ENCODE assay signal across 8 cellular contexts in the genomic region with DNA sequence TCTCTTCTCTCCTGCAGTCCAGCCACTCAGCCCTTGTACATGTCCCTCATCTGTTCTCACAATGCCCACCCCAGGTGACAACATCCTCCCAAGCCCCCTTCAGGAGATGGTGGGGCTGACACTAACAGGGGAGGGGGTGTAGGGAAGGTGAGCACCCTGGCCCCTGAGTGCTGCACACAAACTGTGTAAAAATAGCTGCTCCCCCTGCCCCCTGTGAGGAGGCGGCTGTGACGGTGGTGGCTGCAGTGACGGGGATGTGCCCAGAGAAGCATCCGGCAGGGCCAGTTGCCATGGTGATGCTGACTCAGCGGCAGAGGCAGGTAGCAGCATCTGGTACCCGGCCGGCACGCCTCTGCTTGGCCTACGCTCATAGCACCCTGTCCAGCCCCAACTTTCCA. TPM values are rescaled to one million over a fixed set of nuclear protein-coding genes. Genes with fewer than 3 reads are reported as not detected.
A peak's percentile ranks its signal among the peaks of the same experiment; 100 is the strongest.
DNase-seq lines count a peak whose midpoint lies in the region; ATAC-seq, FAIRE-seq and TF ChIP-seq lines count a peak whose summit lies in the region.

No MANE protein-coding gene starts in this region.

- peak overlapping the region; percentile 63 for H3K14ac ChIP-seq in trophoblast cell (ENCODE audit: low read length)

- intact Hi-C loops in transverse colon (cut with DNase I; ENCODE audit: low total_unique reads), result no loop called here

- no peaks in the 10 kb centered on the region for H3K9me3 ChIP-seq in HEK293 (ENCODE audit: control insufficient read depth, insufficient read depth, low read depth, low read length)
- peaks cover 7% of the 10 kb centered on the region for H3K9me3 ChIP-seq in trophoblast cell (ENCODE audit: insufficient read depth, low read depth, low read length)
- no peaks in the 10 kb centered on the region for H3K9me3 ChIP-seq in transverse colon

- H3K4ac ChIP-seq in trophoblast cell (ENCODE audit: low read depth, low read length), result peak overlapping the region; percentile 57

- TF ChIP-seq POLR2A in transverse colon (IDR thresholded peaks at IDR 0.05), result no peak

- H4K8ac ChIP-seq in trophoblast cell (ENCODE audit: low read depth, low read length), result peak overlapping the region; percentile 40

- H2AFZ ChIP-seq in trophoblast cell (ENCODE audit: insufficient read depth, low read length, poor library complexity), result no peak overlapping the region

- H2BK12ac ChIP-seq in trophoblast cell (ENCODE audit: low read length), result peak overlapping the region; percentile 89

- H3K36me3 Mint-ChIP-seq in central memory CD8-positive, alpha-beta T cell (ENCODE audit: insufficient read depth), result peaks cover 12% of the 10 kb centered on the region

- H3K79me1 ChIP-seq in trophoblast cell (ENCODE audit: low read length), result peaks cover 38% of the 10 kb centered on the region

- H2BK5ac ChIP-seq in trophoblast cell (ENCODE audit: low read depth, low read length, poor library complexity), result peak overlapping the region; percentile 56

- WGBS in trophoblast cell (ENCODE audit: extremely low coverage, insufficient coverage, insufficient read length), result no CpG with 5 or more reads among the region's 9 CpGs
- 60% methylated on average over 6 of the region's 9 CpGs; no CpG with 5 or more reads in 1 of the 2 donors for WGBS in transverse colon (ENCODE audit: low coverage in 1 of 2), 2 donors

- in situ Hi-C loops in transverse colon (cut with MboI; ENCODE audit: low pct_ligation_motif_present in 1 of 4, low pct_unique_long_range_greater_than_20kb in 1 of 4, low sequenced_read_pairs in 3 of 4), result no loop called here

- H4K12ac ChIP-seq in trophoblast cell (ENCODE audit: low read depth, low read length), result peak overlapping the region; percentile 9

- peak overlapping the region; percentile 88 for H2AK5ac ChIP-seq in trophoblast cell (ENCODE audit: low read length)

- H3K36me3 ChIP-seq in HEK293 (ENCODE audit: control insufficient read depth in 2 of 2, insufficient read depth in 1 of 2, low read length in 2 of 2) (no peaks in the 10 kb centered on the region), trophoblast cell (ENCODE audit: control insufficient read depth in 1 of 2, insufficient read depth in 2 of 2, low read length in 2 of 2) (no peaks in the 10 kb centered on the region), transverse colon (no peaks in the 10 kb centered on the region)

- peak overlapping the region; percentile 93 for H3K27ac Mint-ChIP-seq in central memory CD8-positive, alpha-beta T cell (ENCODE audit: low read depth)

- ATAC-seq in central memory CD8-positive, alpha-beta T cell (replicated peaks; ENCODE audit: extremely low read depth, poor library complexity, severe bottlenecking), result peak; percentile 73
- no peak for ATAC-seq in HG02759 (IDR thresholded peaks at IDR 0.05; ENCODE audit: unreplicated experiment)

- no peak overlapping the region for H3K9ac ChIP-seq in trophoblast cell (ENCODE audit: low read length)

- H3K4me2 ChIP-seq in trophoblast cell (ENCODE audit: low read length), result no peak overlapping the region

- POLR2A ChIA-PET in HEK293 (lab: Yijun Ruan, JAX), result interaction anchor here (3.6 kb wide), 1 partner anchor 13 kb away, joined by 184 read pairs; the partner anchor contains the start of gene JUND

- peak overlapping the region; percentile 86 for H3K4me3 Mint-ChIP-seq in central memory CD8-positive, alpha-beta T cell

- H3K27ac ChIP-seq in HEK293 (ENCODE audit: extremely low read depth, low read depth, low read length) (no peak overlapping the region), trophoblast cell (ENCODE audit: low read depth, low read length) (peak overlapping the region; percentile 99), transverse colon (peak overlapping the region; percentile 95 to 99 (median 96))

- peaks cover 57% of the 10 kb centered on the region for H3K4me1 Mint-ChIP-seq in central memory CD8-positive, alpha-beta T cell

- H2BK120ac ChIP-seq in trophoblast cell (ENCODE audit: insufficient read depth, low read length, poor library complexity), result peak overlapping the region; percentile 79

- H3K23ac ChIP-seq in trophoblast cell (ENCODE audit: low read length), result no peak overlapping the region

- peak; percentile 89 for DNase-seq in activated CD4-positive, alpha-beta T cell treated with anti-CD3 and anti-CD28 coated beads for 1 hour
- DNase-seq in central memory CD8-positive, alpha-beta T cell (ENCODE audit: low spot score in 2 of 2), result peak; percentile 71 to 89
- peak; percentile 59 to 80 for DNase-seq in trophoblast cell
- peak; percentile 69 for DNase-seq in transverse colon
- DNase-seq in frontal cortex (ENCODE audit: low spot score in 2 of 2), result no peak
- no peak for DNase-seq in NCI-H187 (lab: John Stamatoyannopoulos, UW)

- peak overlapping the region; percentile 66 for H3K18ac ChIP-seq in trophoblast cell (ENCODE audit: low read length)

- H3K4me3 ChIP-seq in HEK293 (ENCODE audit: low read depth, low read length) (no peak overlapping the region), trophoblast cell (ENCODE audit: low read depth, low read length) (no peak overlapping the region), transverse colon (no peak overlapping the region)

- H3K79me2 ChIP-seq in trophoblast cell (ENCODE audit: control insufficient read depth, insufficient read depth, low read length, poor library complexity), result peaks cover 16% of the 10 kb centered on the region

- no peak for FAIRE-seq in frontal cortex (lab: Jason Lieb, UNC)

- TF ChIP-seq EP300 in transverse colon (IDR thresholded peaks at IDR 0.05; ENCODE audit: low read depth), result no peak

- no peaks in the 10 kb centered on the region for H3K27me3 ChIP-seq in trophoblast cell (ENCODE audit: insufficient read depth, low read length)
- H3K27me3 ChIP-seq in transverse colon, result no peaks in the 10 kb centered on the region

- H3K4me1 ChIP-seq in HEK293 (ENCODE audit: control insufficient read depth, insufficient read depth, low read length), result peaks cover 2% of the 10 kb centered on the region; the same call in 1 of the 2 replicates
- peaks cover 22 to 26% of the 10 kb centered on the region in 2 experiments for H3K4me1 ChIP-seq in trophoblast cell (ENCODE audit: control insufficient read depth in 1 of 2, insufficient read depth in 2 of 2, low read length in 2 of 2)
- peaks cover 10 to 39% (median 30%) of the 10 kb centered on the region in 4 donors for H3K4me1 ChIP-seq in transverse colon

- H3K9me3 Mint-ChIP-seq in central memory CD8-positive, alpha-beta T cell, result no peaks in the 10 kb centered on the region

- TF ChIP-seq CTCF in HEK293 (tag by site-specific recombination; IDR thresholded peaks at IDR 0.05) (no peak), transverse colon (IDR thresholded peaks at IDR 0.05) (no peak)

- CTCF ChIA-PET in HEK293 (lab: Yijun Ruan, JAX), result interaction anchor here (2.8 kb wide), 1 partner anchor 16 kb away, joined by 22 read pairs; no protein-coding TSS in a partner anchor

- no peaks in the 10 kb centered on the region for H3K27me3 Mint-ChIP-seq in central memory CD8-positive, alpha-beta T cell

- peak overlapping the region; percentile 91 for H4K91ac ChIP-seq in trophoblast cell (ENCODE audit: low read depth, low read length)

TF ChIP-seq in HEK293, 187 proteins besides CTCF, POLR2A, EP300 and RAD21:
- TF ChIP-seq ZSCAN5A (tag by site-specific recombination; IDR thresholded peaks at IDR 0.05) (no peak), GLIS2 (tag by site-specific recombination; IDR thresholded peaks at IDR 0.05) (peak; percentile 24; the same call in 1 of the 2 replicates), ZNF513 (tag by site-specific recombination; IDR thresholded peaks at IDR 0.05) (no peak), ZNF10 (tag by site-specific recombination; IDR thresholded peaks at IDR 0.05) (peak; percentile 67)

RNA-seq across cellular contexts. Expression of gene JUND, which starts 13.0 kb away (rescaled TPM):
- 224 and 256 TPM in 2 replicates for polyA plus RNA-seq in trophoblast cell (2013)
- total RNA-seq in transverse colon (1,000 to 10,000 TPM in 3 of 4 donors, 100 to 1,000 TPM in 1; 714 to 2,423 (median 1,288) TPM), frontal cortex (35.5 TPM)

RNA-seq across cellular contexts. Expression of gene IQCN, which starts 20.2 kb away (rescaled TPM):
- polyA plus RNA-seq in trophoblast cell (2013), result 1.7 and 1.8 TPM in 2 replicates
- total RNA-seq in transverse colon (10 to 100 TPM in 3 of 4 donors, 1 to 10 TPM in 1; 4.8 to 49.7 (median 17.5) TPM), frontal cortex (0.41 TPM)

RNA-seq across cellular contexts. Expression of gene LSM4, which starts 28.4 kb away (rescaled TPM):
- 216 and 223 TPM in 2 replicates for polyA plus RNA-seq in trophoblast cell (2013)
- total RNA-seq in transverse colon, result 100 to 1,000 TPM in 3 of 4 donors, 10 to 100 TPM in 1; 94.3 to 218 (median 175) TPM
- 80.3 TPM for total RNA-seq in frontal cortex

RNA-seq across cellular contexts. Expression of gene PGPEP1, which starts 45.9 kb away (rescaled TPM):
- 46.5 and 56.5 TPM in 2 replicates for polyA plus RNA-seq in trophoblast cell (2013)
- total RNA-seq in transverse colon, result 100 to 1,000 TPM in 1 of 4 donors, 10 to 100 TPM in 3; 59.7 to 110 (median 73.0) TPM
- 18.3 TPM for total RNA-seq in frontal cortex

Comparison
In these comparisons a context has a peak if more than half of its experiments do, and no peak if none do; other contexts are left out.
1. DNase-seq: peak in activated CD4-positive, alpha-beta T cell treated with anti-CD3 and anti-CD28 coated beads for 1 hour (single experiment), central memory CD8-positive, alpha-beta T cell (2 of 2), trophoblast cell (2 of 2) and transverse colon (single experiment); none in frontal cortex (0 of 2) and NCI-H187 (0 of 2).
2. RNA of gene JUND, which starts 13.0 kb away (total RNA-seq): 714 to 2,423 TPM in transverse colon; 35.5 TPM in frontal cortex (single experiment); every median in the first group is over 10 times any median in the second.